ENCODE assay signal across 1 cellular context in genomic region chr2:71370015-71370414, GRCh38.
TF ChIP-seq lines count a peak whose summit lies in the region.

No MANE protein-coding gene starts in this region.

TF ChIP-seq in A549, 52 proteins besides CTCF, POLR2A, EP300 and RAD21 (continued from another document):
- TF ChIP-seq MAFK (IDR thresholded peaks at IDR 0.05; ENCODE audit: partially characterized antibody) (peak; percentile 37), KDM1A (IDR thresholded peaks at IDR 0.05; ENCODE audit: low read depth) (no peak)
